In the genomic region with DNA sequence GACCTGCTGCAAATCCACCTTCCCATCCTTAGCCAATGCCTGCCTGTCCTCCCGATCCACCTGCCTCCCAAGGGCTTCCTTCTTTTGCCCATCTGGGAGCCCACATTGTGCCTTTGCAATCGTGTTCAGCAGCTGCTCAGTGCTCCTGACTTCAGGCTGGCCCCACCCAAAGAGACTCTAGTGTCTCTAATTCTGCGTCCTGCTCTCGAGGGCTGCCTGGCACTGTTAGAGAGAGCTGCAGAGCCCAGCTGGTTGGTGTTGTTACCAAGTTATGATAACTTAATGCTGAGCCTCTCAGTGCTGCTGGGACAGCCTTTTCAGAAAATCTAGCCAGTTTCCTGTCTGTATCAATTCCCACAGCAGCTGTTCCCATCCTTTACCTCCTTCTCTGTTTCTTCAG, we compare ENCODE assay signal across 9 cellular contexts.
A peak's percentile ranks its signal among the peaks of the same experiment; 100 is the strongest.
DNase-seq lines count a peak whose midpoint lies in the region; ATAC-seq and TF ChIP-seq lines count a peak whose summit lies in the region.
"Had no signal": no experiment of that assay in that cellular context is flagged by ENCODE, and none has a peak within 500 bp of the region (broad histone marks: within the 10 kb centered on the region; RNA-seq: fewer than 3 reads in every experiment).

No MANE protein-coding gene starts in this region.

- TF ChIP-seq CTCF in activated CD8-positive, alpha-beta T cell treated with anti-CD3 and anti-CD28 coated beads for 36 hours (IDR thresholded peaks at IDR 0.05) = no peak
- TF ChIP-seq CTCF in tibial artery (IDR thresholded peaks at IDR 0.05) = no peak
- TF ChIP-seq CTCF in spleen (IDR thresholded peaks at IDR 0.05 in 8 of 11, conservative IDR thresholded peaks at IDR 0.05 in 3 of 11) = no peak

- intact Hi-C loops in activated CD4-positive, alpha-beta memory T cell treated with anti-CD3 and anti-CD28 coated beads for 36 hours (cut with micrococcal nuclease) = no loop called here
- intact Hi-C loops in activated CD8-positive, alpha-beta T cell treated with anti-CD3 and anti-CD28 coated beads for 36 hours (cut with micrococcal nuclease) = no loop called here
- intact Hi-C loops in left ventricle myocardium superior (cut with micrococcal nuclease) (no loop called here), tibial artery (cut with DNase I; ENCODE audit: low total_unique reads) (no loop called here), spleen (cut with DNase I; ENCODE audit: low total_unique reads) (no loop called here)

- no peak for ATAC-seq in activated CD8-positive, alpha-beta T cell treated with anti-CD3 and anti-CD28 coated beads for 36 hours
- ATAC-seq in left ventricle myocardium superior (peak; percentile 70), HG02571 (IDR thresholded peaks at IDR 0.05; ENCODE audit: unreplicated experiment) (no peak), GM18520 (IDR thresholded peaks at IDR 0.05; ENCODE audit: unreplicated experiment) (no peak)

- TF ChIP-seq POLR2A in spleen (IDR thresholded peaks at IDR 0.05) = no peak

- H3K4me3 ChIP-seq in tibial artery (no peak overlapping the region), spleen (no peak overlapping the region)
- H3K4me3 ChIP-seq: BLaER1 had no signal

- CTCF ChIA-PET in activated CD4-positive, alpha-beta memory T cell treated with anti-CD3 and anti-CD28 coated beads, Interleukin-2, amount 10 ng/mL, durations not matched to agents 7 days and 5 days (lab: Charles Lee) = interaction anchor here (1.0 kb wide), 1 partner anchor 13 kb away, joined by 3 read pairs; no protein-coding TSS in a partner anchor
- CTCF ChIA-PET in activated CD4-positive, alpha-beta memory T cell treated with anti-CD3 and anti-CD28 coated beads for 36 hours (lab: Charles Lee) = interaction anchor here (0.7 kb wide), 1 partner anchor 57 kb away, joined by 3 read pairs; no protein-coding TSS in a partner anchor
- CTCF ChIA-PET in activated CD8-positive, alpha-beta T cell treated with anti-CD3 and anti-CD28 coated beads for 36 hours (lab: Charles Lee) = interaction anchor here (1.3 kb wide), 1 partner anchor 45 kb away, joined by 3 read pairs; no protein-coding TSS in a partner anchor

- no peaks in the 10 kb centered on the region for H3K27me3 Mint-ChIP-seq in activated CD4-positive, alpha-beta memory T cell treated with anti-CD3 and anti-CD28 coated beads, Interleukin-2, amount 10 ng/mL, durations not matched to agents 7 days and 5 days
- H3K27me3 Mint-ChIP-seq in activated CD4-positive, alpha-beta memory T cell treated with anti-CD3 and anti-CD28 coated beads for 36 hours = no peaks in the 10 kb centered on the region
- H3K27me3 Mint-ChIP-seq in activated CD8-positive, alpha-beta T cell treated with anti-CD3 and anti-CD28 coated beads for 36 hours = no peaks in the 10 kb centered on the region

- H3K4me1 ChIP-seq in tibial artery (peaks cover 0 to 99% (median 50%) of the 10 kb centered on the region in 4 donors), spleen (peaks cover 0 to 11% (median 4%) of the 10 kb centered on the region in 6 donors)

- no peaks in the 10 kb centered on the region for H3K36me3 ChIP-seq in tibial artery
- H3K36me3 ChIP-seq in spleen = no peaks in the 10 kb centered on the region
- H3K36me3 ChIP-seq: BLaER1 had no signal

- peaks cover 46% of the 10 kb centered on the region for H3K36me3 Mint-ChIP-seq in activated CD4-positive, alpha-beta memory T cell treated with anti-CD3 and anti-CD28 coated beads, Interleukin-2, amount 10 ng/mL, durations not matched to agents 7 days and 5 days (ENCODE audit: low read depth)
- peaks cover 15% of the 10 kb centered on the region for H3K36me3 Mint-ChIP-seq in activated CD4-positive, alpha-beta memory T cell treated with anti-CD3 and anti-CD28 coated beads for 36 hours
- peaks cover 34% of the 10 kb centered on the region for H3K36me3 Mint-ChIP-seq in activated CD8-positive, alpha-beta T cell treated with anti-CD3 and anti-CD28 coated beads for 36 hours (ENCODE audit: low read depth)

- H3K4me3 Mint-ChIP-seq in activated CD4-positive, alpha-beta memory T cell treated with anti-CD3 and anti-CD28 coated beads, Interleukin-2, amount 10 ng/mL, durations not matched to agents 7 days and 5 days = peak overlapping the region; percentile 60
- no peak overlapping the region for H3K4me3 Mint-ChIP-seq in activated CD4-positive, alpha-beta memory T cell treated with anti-CD3 and anti-CD28 coated beads for 36 hours
- no peak overlapping the region for H3K4me3 Mint-ChIP-seq in activated CD8-positive, alpha-beta T cell treated with anti-CD3 and anti-CD28 coated beads for 36 hours

- no peak for DNase-seq in activated CD4-positive, alpha-beta memory T cell treated with anti-CD3 and anti-CD28 coated beads, Interleukin-2, amount 10 ng/mL, durations not matched to agents 7 days and 5 days
- no peak for DNase-seq in activated CD4-positive, alpha-beta memory T cell treated with anti-CD3 and anti-CD28 coated beads for 36 hours
- DNase-seq in activated CD8-positive, alpha-beta T cell treated with anti-CD3 and anti-CD28 coated beads for 36 hours = no peak
- DNase-seq in left ventricle myocardium superior (peak; percentile 56), tibial artery (no peak), spleen (no peak)

- peak overlapping the region; percentile 74 to 91 for H3K27ac ChIP-seq in tibial artery
- H3K27ac ChIP-seq in spleen = no peak overlapping the region
- H3K27ac ChIP-seq: BLaER1 had no signal

- peaks cover 62% of the 10 kb centered on the region for H3K4me1 Mint-ChIP-seq in activated CD4-positive, alpha-beta memory T cell treated with anti-CD3 and anti-CD28 coated beads, Interleukin-2, amount 10 ng/mL, durations not matched to agents 7 days and 5 days
- peaks cover 52% of the 10 kb centered on the region for H3K4me1 Mint-ChIP-seq in activated CD4-positive, alpha-beta memory T cell treated with anti-CD3 and anti-CD28 coated beads for 36 hours (ENCODE audit: low read depth)
- peaks cover 52% of the 10 kb centered on the region for H3K4me1 Mint-ChIP-seq in activated CD8-positive, alpha-beta T cell treated with anti-CD3 and anti-CD28 coated beads for 36 hours (ENCODE audit: low read depth)

- H3K27ac Mint-ChIP-seq in activated CD4-positive, alpha-beta memory T cell treated with anti-CD3 and anti-CD28 coated beads, Interleukin-2, amount 10 ng/mL, durations not matched to agents 7 days and 5 days = peak overlapping the region; percentile 73
- no peak overlapping the region for H3K27ac Mint-ChIP-seq in activated CD4-positive, alpha-beta memory T cell treated with anti-CD3 and anti-CD28 coated beads for 36 hours
- peak overlapping the region; percentile 40 for H3K27ac Mint-ChIP-seq in activated CD8-positive, alpha-beta T cell treated with anti-CD3 and anti-CD28 coated beads for 36 hours

- WGBS in spleen, 5 donors = 67 to 79% (median 73%) methylated on average over 4 of the region's 4 CpGs

- H3K27me3 ChIP-seq in tibial artery (no peaks in the 10 kb centered on the region), spleen (replicated peaks in 1 of 7) (no peaks in the 10 kb centered on the region)
- H3K27me3 ChIP-seq: BLaER1 had no signal

- POLR2A ChIA-PET in activated CD4-positive, alpha-beta memory T cell treated with anti-CD3 and anti-CD28 coated beads, Interleukin-2, amount 10 ng/mL, durations not matched to agents 7 days and 5 days (lab: Charles Lee) = interaction anchor here (1.0 to 19.1 kb wide), 6 partner anchors 14 to 93 kb away, joined by 3 to 290 read pairs (median 5); no protein-coding TSS in a partner anchor
- POLR2A ChIA-PET in activated CD4-positive, alpha-beta memory T cell treated with anti-CD3 and anti-CD28 coated beads for 36 hours (lab: Charles Lee) = interaction anchor here (0.7 to 5.7 kb wide), 4 partner anchors 8 to 44 kb away, joined by 3 to 30 read pairs (median 4); no protein-coding TSS in a partner anchor
- POLR2A ChIA-PET in activated CD8-positive, alpha-beta T cell treated with anti-CD3 and anti-CD28 coated beads for 36 hours (lab: Charles Lee) = interaction anchor here (0.8 to 2.2 kb wide), 6 partner anchors 8 to 56 kb away, joined by 3 to 12 read pairs (median 4); no protein-coding TSS in a partner anchor

- H3K9me3 ChIP-seq in tibial artery (no peaks in the 10 kb centered on the region), spleen (no peaks in the 10 kb centered on the region)
- H3K9me3 ChIP-seq: BLaER1 had no signal

- no peaks in the 10 kb centered on the region for H3K9me3 Mint-ChIP-seq in activated CD4-positive, alpha-beta memory T cell treated with anti-CD3 and anti-CD28 coated beads, Interleukin-2, amount 10 ng/mL, durations not matched to agents 7 days and 5 days
- no peaks in the 10 kb centered on the region for H3K9me3 Mint-ChIP-seq in activated CD4-positive, alpha-beta memory T cell treated with anti-CD3 and anti-CD28 coated beads for 36 hours
- peaks cover 11% of the 10 kb centered on the region for H3K9me3 Mint-ChIP-seq in activated CD8-positive, alpha-beta T cell treated with anti-CD3 and anti-CD28 coated beads for 36 hours

Comparison
In these comparisons a context has a peak if more than half of its experiments do, and no peak if none do; other contexts are left out.
1. H3K27ac ChIP-seq: peak in tibial artery (2 of 2); none in spleen (0 of 8).